Comparison of ENCODE assay signal across 8 cellular contexts in the genomic region with DNA sequence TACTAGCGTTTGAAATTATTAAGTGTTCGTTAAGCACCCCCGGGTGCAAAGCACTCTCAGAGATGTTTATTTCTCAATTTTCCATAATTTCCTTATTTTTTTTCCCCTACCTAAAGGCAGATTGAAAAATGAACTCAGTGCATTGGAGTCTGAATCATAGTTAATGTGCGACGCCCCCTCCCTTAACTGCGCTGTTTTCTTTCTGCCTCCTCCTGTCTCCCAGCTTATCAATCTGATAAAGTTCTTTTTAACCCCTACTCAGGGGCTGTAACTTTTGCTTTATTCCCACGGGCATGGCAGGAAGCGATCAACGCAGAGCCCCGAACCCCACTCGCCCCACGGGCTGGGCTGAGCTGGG.
DNase-seq lines count a peak whose midpoint lies in the region; ATAC-seq and TF ChIP-seq lines count a peak whose summit lies in the region.

No MANE protein-coding gene starts in this region.

- no peaks in the 10 kb centered on the region for H3K9me3 ChIP-seq in SK-N-MC (ENCODE audit: low read depth, low read length)

- peak overlapping the region; percentile 73 for H3K9ac ChIP-seq in SK-N-MC (ENCODE audit: insufficient read length)

- TF ChIP-seq CTCF in fibroblast of pulmonary artery (IDR thresholded peaks at IDR 0.05; ENCODE audit: low read length, missing control alignments), result no peak
- no peak for TF ChIP-seq CTCF in retinal pigment epithelial cell (conservative IDR thresholded peaks at IDR 0.05; ENCODE audit: low read depth, low read length)

- H3K36me3 ChIP-seq in SK-N-MC (ENCODE audit: insufficient read depth, low read length), result no peaks in the 10 kb centered on the region

- H3K27ac ChIP-seq in SK-N-MC, result no peak overlapping the region

- H3K4me3 ChIP-seq in GM08714 (ENCODE audit: low read length), result peak overlapping the region; percentile 30; the same call in 1 of the 2 replicates
- peak overlapping the region; percentile 81 for H3K4me3 ChIP-seq in SK-N-MC
- H3K4me3 ChIP-seq in fibroblast of pulmonary artery (replicated peaks; ENCODE audit: low read depth, low read length), result peak overlapping the region; percentile 58
- peak overlapping the region; percentile 46 for H3K4me3 ChIP-seq in retinal pigment epithelial cell (ENCODE audit: low read length)

- no peak for ATAC-seq in HG02884 (IDR thresholded peaks at IDR 0.05; ENCODE audit: unreplicated experiment)

- DNase-seq in SK-N-MC (ENCODE audit: low read depth, low spot score) (no peak), fibroblast of pulmonary artery (ENCODE audit: low read depth) (no peak), retinal pigment epithelial cell (ENCODE audit: low read depth) (no peak), AML-193 (lab: John Stamatoyannopoulos, UW) (no peak), hypothalamus (lab: John Stamatoyannopoulos, UW) (no peak), SIG-M5 (lab: John Stamatoyannopoulos, UW) (no peak)

Comparison
In these comparisons a context has a peak if more than half of its experiments do, and no peak if none do; other contexts are left out.
1. H3K4me3 ChIP-seq: peak in every context shown above with its lines; median percentile 81 in SK-N-MC; 58 in fibroblast of pulmonary artery; 46 in retinal pigment epithelial cell; 30 in GM08714.